In the genomic region with DNA sequence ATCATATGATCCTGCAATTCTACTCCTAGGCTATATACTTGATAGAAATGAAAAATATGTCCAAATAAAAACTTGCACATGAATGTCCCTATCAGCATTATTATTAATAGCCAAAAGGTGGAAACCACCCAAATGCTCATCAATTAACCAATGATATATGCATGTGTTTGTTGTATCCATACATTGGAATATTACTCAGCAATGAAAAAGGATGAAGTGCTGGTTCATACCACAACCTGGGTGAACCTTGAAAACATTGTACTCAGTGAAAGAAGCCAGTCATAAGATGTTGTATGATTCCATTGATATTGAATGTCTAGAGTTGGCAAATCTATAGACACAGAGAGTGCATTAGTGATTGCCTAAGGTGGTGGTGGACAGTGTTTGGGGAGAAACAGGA, we compare ENCODE assay signal across 27 cellular contexts.
"Had no signal": no experiment of that assay in that cellular context is flagged by ENCODE, and none has a peak within 500 bp of the region (broad histone marks: within the 10 kb centered on the region; RNA-seq: fewer than 3 reads in every experiment).

No MANE protein-coding gene starts in this region.

- H3K9me3 Mint-ChIP-seq: mesothelial cell of epicardium had no signal

- DNase-seq: dermis blood vessel endothelial cell; dorsolateral prefrontal cortex; effector CD4-positive, alpha-beta T cell; effector memory CD4-positive, alpha-beta T cell; erythroblast; esophagus squamous epithelium; foreskin fibroblast; foreskin melanocyte; gastrocnemius medialis; glutamatergic neuron; head of caudate nucleus; heart right ventricle; hippocampal formation; left cardiac atrium; left lung; left ventricle myocardium superior; lower lobe of right lung; mesenchymal stem cell; mucosa of descending colon; naive B cell had no signal

- H3K27ac ChIP-seq: coronary artery, dorsolateral prefrontal cortex, epithelial cell of prostate, esophagus squamous epithelium, gastrocnemius medialis, heart right ventricle, left lung, lower lobe of right lung had no signal

- H3K36me3 ChIP-seq: esophagus squamous epithelium, gastrocnemius medialis, heart right ventricle, left lung, lower lobe of right lung had no signal

- H3K4me1 Mint-ChIP-seq: mesothelial cell of epicardium, naive B cell had no signal

- H3K4me1 ChIP-seq: esophagus squamous epithelium, left lung, lower lobe of right lung had no signal

- FAIRE-seq: colon, endometrium, islet of Langerhans, keratinocyte had no signal

- H3K27me3 Mint-ChIP-seq: naive B cell had no signal

- H3K27ac Mint-ChIP-seq: mesothelial cell of epicardium, naive B cell had no signal

- H3K4me3 Mint-ChIP-seq: mesothelial cell of epicardium, naive B cell had no signal

- H3K4me3 ChIP-seq: coronary artery, dorsolateral prefrontal cortex, esophagus squamous epithelium, gastrocnemius medialis, heart right ventricle, left lung, lower lobe of right lung, mucosa of descending colon had no signal

- H3K36me3 Mint-ChIP-seq: mesothelial cell of epicardium, naive B cell had no signal

- H3K27me3 ChIP-seq: dorsolateral prefrontal cortex, esophagus squamous epithelium, gastrocnemius medialis, heart right ventricle, left lung had no signal

- H3K9me3 ChIP-seq: esophagus squamous epithelium, lower lobe of right lung, mucosa of descending colon had no signal
